In genomic region chr1:42935313-42935624, GRCh38 we compare ENCODE assay signal across 11 cellular contexts. TPM values are rescaled to one million over a fixed set of nuclear protein-coding genes. Genes with fewer than 3 reads are reported as not detected.
DNase-seq lines count a peak whose midpoint lies in the region; ATAC-seq and TF ChIP-seq lines count a peak whose summit lies in the region.
"Had no signal": no experiment of that assay in that cellular context is flagged by ENCODE, and none has a peak within 500 bp of the region (broad histone marks: within the 10 kb centered on the region; RNA-seq: fewer than 3 reads in every experiment).

No MANE protein-coding gene starts in this region.

- no peaks in the 10 kb centered on the region for H3K27me3 Mint-ChIP-seq in activated CD8-positive, alpha-beta memory T cell treated with anti-CD3 and anti-CD28 coated beads, Interleukin-2, amount 10 ng/mL, durations not matched to agents 7 days and 5 days
- H3K27me3 Mint-ChIP-seq in WTC11 (ENCODE audit: low read depth) (no peaks in the 10 kb centered on the region), immature natural killer cell (ENCODE audit: low read depth in 3 of 3) (peaks cover 18 to 43% (median 37%) of the 10 kb centered on the region in 3 donors)

- DNase-seq in activated CD8-positive, alpha-beta memory T cell treated with anti-CD3 and anti-CD28 coated beads, Interleukin-2, amount 10 ng/mL, durations not matched to agents 7 days and 5 days: no peak
- no peak for DNase-seq in activated CD8-positive, alpha-beta memory T cell treated with anti-CD3 and anti-CD28 coated beads, Interleukin-2, amount 50 U/mL, for 48 hours
- DNase-seq in WTC11 (ENCODE audit: low spot score) (no peak), immature natural killer cell (peak; percentile 50 to 57 (median 54)), suprapubic skin (ENCODE audit: low spot score in 2 of 2) (peak; percentile 61 to 79), NCI-H1105 treated with DMSO at 0.1 percent for 48 hours (lab: John Stamatoyannopoulos, UW) (no peak), LoVo (ENCODE audit: low spot score) (no peak), right cardiac atrium (no peak)
- DNase-seq: activated gamma-delta T cell, thyroid gland had no signal

- peaks cover 96% of the 10 kb centered on the region for H3K4me1 ChIP-seq in suprapubic skin
- H3K4me1 ChIP-seq in right cardiac atrium (ENCODE audit: control insufficient read depth, insufficient read depth, low read length): peaks cover 3% of the 10 kb centered on the region

- peak overlapping the region; percentile 96 for H3K27ac Mint-ChIP-seq in activated CD8-positive, alpha-beta memory T cell treated with anti-CD3 and anti-CD28 coated beads, Interleukin-2, amount 10 ng/mL, durations not matched to agents 7 days and 5 days
- H3K27ac Mint-ChIP-seq in WTC11: peak overlapping the region; percentile 95
- H3K27ac Mint-ChIP-seq in immature natural killer cell: peak overlapping the region; percentile 94 to 99 (median 98)

- POLR2A ChIA-PET in WTC11 (lab: Charles Lee): no interaction called here

- no peaks in the 10 kb centered on the region for H3K27me3 ChIP-seq in suprapubic skin
- no peaks in the 10 kb centered on the region for H3K27me3 ChIP-seq in right cardiac atrium (ENCODE audit: control insufficient read depth, insufficient read depth)
- H3K27me3 ChIP-seq: thyroid gland had no signal

- TF ChIP-seq EP300 in suprapubic skin (IDR thresholded peaks at IDR 0.05): no peak

- CTCF ChIA-PET in activated CD8-positive, alpha-beta memory T cell treated with anti-CD3 and anti-CD28 coated beads, Interleukin-2, amount 10 ng/mL, durations not matched to agents 7 days and 5 days (lab: Charles Lee): interaction anchor here (0.5 to 3.6 kb wide), 5 partner anchors 12 to 21 kb away, joined by 3 to 22 read pairs (median 5); no protein-coding TSS in a partner anchor
- CTCF ChIA-PET in WTC11 (lab: Charles Lee): interaction anchor here (1.1 to 4.8 kb wide), 2 partner anchors 11 to 138 kb away, joined by 3 to 33 read pairs; no protein-coding TSS in a partner anchor

- intact Hi-C loops in right cardiac atrium (cut with DNase I): no loop called here

- H3K27ac ChIP-seq in suprapubic skin (peak overlapping the region; percentile 83), right cardiac atrium (ENCODE audit: low read length) (no peak overlapping the region)
- H3K27ac ChIP-seq: thyroid gland had no signal

- peaks cover 64% of the 10 kb centered on the region for H3K36me3 Mint-ChIP-seq in activated CD8-positive, alpha-beta memory T cell treated with anti-CD3 and anti-CD28 coated beads, Interleukin-2, amount 10 ng/mL, durations not matched to agents 7 days and 5 days
- peaks cover 79% of the 10 kb centered on the region for H3K36me3 Mint-ChIP-seq in WTC11
- peaks cover under 1 to 21% (median 4%) of the 10 kb centered on the region in 3 donors for H3K36me3 Mint-ChIP-seq in immature natural killer cell

- 53% methylated on average over 4 of the region's 5 CpGs for WGBS in suprapubic skin
- WGBS in right cardiac atrium: 88% methylated on average over 5 of the region's 5 CpGs

- H3K4me3 ChIP-seq in suprapubic skin: no peak overlapping the region
- H3K4me3 ChIP-seq in right cardiac atrium (ENCODE audit: low read length): no peak overlapping the region
- H3K4me3 ChIP-seq: thyroid gland had no signal

- ATAC-seq in activated CD8-positive, alpha-beta memory T cell treated with anti-CD3 and anti-CD28 coated beads, Interleukin-2, amount 10 ng/mL, durations not matched to agents 7 days and 5 days: no peak
- ATAC-seq in WTC11: no peak
- no peak for ATAC-seq in right cardiac atrium
- ATAC-seq: left lobe of liver had no signal

- no peaks in the 10 kb centered on the region for H3K9me3 ChIP-seq in suprapubic skin
- H3K9me3 ChIP-seq in right cardiac atrium (ENCODE audit: control insufficient read depth, low read length): no peaks in the 10 kb centered on the region
- H3K9me3 ChIP-seq: thyroid gland had no signal

- TF ChIP-seq POLR2A in suprapubic skin (IDR thresholded peaks at IDR 0.05): no peak

- TF ChIP-seq CTCF in WTC11 (IDR thresholded peaks at IDR 0.05) (no peak), suprapubic skin (IDR thresholded peaks at IDR 0.05) (no peak)

- no peaks in the 10 kb centered on the region for H3K9me3 Mint-ChIP-seq in activated CD8-positive, alpha-beta memory T cell treated with anti-CD3 and anti-CD28 coated beads, Interleukin-2, amount 10 ng/mL, durations not matched to agents 7 days and 5 days (ENCODE audit: low read depth)
- H3K9me3 Mint-ChIP-seq in WTC11 (no peaks in the 10 kb centered on the region), immature natural killer cell (peaks cover 0 to 2% (median 0%) of the 10 kb centered on the region in 6 donors)

- H3K4me1 Mint-ChIP-seq in activated CD8-positive, alpha-beta memory T cell treated with anti-CD3 and anti-CD28 coated beads, Interleukin-2, amount 10 ng/mL, durations not matched to agents 7 days and 5 days: peaks cover 98% of the 10 kb centered on the region
- peaks cover 86% of the 10 kb centered on the region for H3K4me1 Mint-ChIP-seq in WTC11
- H3K4me1 Mint-ChIP-seq in immature natural killer cell: peaks cover 98 to 100% of the 10 kb centered on the region in 2 donors

- H3K36me3 ChIP-seq in suprapubic skin: peaks cover 8% of the 10 kb centered on the region
- H3K36me3 ChIP-seq: thyroid gland had no signal

- no peak overlapping the region for H3K4me3 Mint-ChIP-seq in activated CD8-positive, alpha-beta memory T cell treated with anti-CD3 and anti-CD28 coated beads, Interleukin-2, amount 10 ng/mL, durations not matched to agents 7 days and 5 days
- H3K4me3 Mint-ChIP-seq in WTC11 (no peak overlapping the region), immature natural killer cell (peak overlapping the region; percentile 80 to 95 (median 87))

TF ChIP-seq in WTC11, 78 proteins besides CTCF, POLR2A, EP300 and RAD21:
- no peak for TF ChIP-seq CBFB (CRISPR knock-in tag; IDR thresholded peaks at IDR 0.05; ENCODE audit: low read depth)
- TF ChIP-seq, protein P1, sequence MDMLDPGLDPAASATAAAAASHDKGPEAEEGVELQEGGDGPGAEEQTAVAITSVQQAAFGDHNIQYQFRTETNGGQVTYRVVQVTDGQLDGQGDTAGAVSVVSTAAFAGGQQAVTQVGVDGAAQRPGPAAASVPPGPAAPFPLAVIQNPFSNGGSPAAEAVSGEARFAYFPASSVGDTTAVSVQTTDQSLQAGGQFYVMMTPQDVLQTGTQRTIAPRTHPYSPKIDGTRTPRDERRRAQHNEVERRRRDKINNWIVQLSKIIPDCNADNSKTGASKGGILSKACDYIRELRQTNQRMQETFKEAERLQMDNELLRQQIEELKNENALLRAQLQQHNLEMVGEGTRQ (CRISPR knock-in tag; IDR thresholded peaks at IDR 0.05): no peak
- TF ChIP-seq ZNF423 (CRISPR knock-in tag; IDR thresholded peaks at IDR 0.05): no peak
- TF ChIP-seq SP1 (CRISPR knock-in tag; conservative IDR thresholded peaks at IDR 0.05): no peak
- no peak for TF ChIP-seq ZNF396 (CRISPR knock-in tag; IDR thresholded peaks at IDR 0.05; ENCODE audit: borderline replicate concordance)
- no peak for TF ChIP-seq ZNF121 (CRISPR knock-in tag; IDR thresholded peaks at IDR 0.05)
- TF ChIP-seq, protein P2, sequence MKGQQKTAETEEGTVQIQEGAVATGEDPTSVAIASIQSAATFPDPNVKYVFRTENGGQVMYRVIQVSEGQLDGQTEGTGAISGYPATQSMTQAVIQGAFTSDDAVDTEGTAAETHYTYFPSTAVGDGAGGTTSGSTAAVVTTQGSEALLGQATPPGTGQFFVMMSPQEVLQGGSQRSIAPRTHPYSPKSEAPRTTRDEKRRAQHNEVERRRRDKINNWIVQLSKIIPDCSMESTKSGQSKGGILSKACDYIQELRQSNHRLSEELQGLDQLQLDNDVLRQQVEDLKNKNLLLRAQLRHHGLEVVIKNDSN (CRISPR knock-in tag; IDR thresholded peaks at IDR 0.05): no peak

RNA-seq across cellular contexts. Expression of gene SLC2A1, which starts 23.4 kb away (rescaled TPM):
- total RNA-seq in activated CD8-positive, alpha-beta memory T cell treated with anti-CD3 and anti-CD28 coated beads, Interleukin-2, amount 10 ng/mL, durations not matched to agents 7 days and 5 days: 100 to 1,000 TPM; 113 to 140 TPM
- 215 to 415 TPM (median 396 TPM) in 3 replicates for total RNA-seq in WTC11 (2021)
- polyA plus RNA-seq in immature natural killer cell: 10 to 100 TPM; 39.1 to 55.0 (median 42.4) TPM
- 1,000 to 10,000 TPM in 1 of 4 donors, 100 to 1,000 TPM in 3; 466 to 1,239 (median 686) TPM for total RNA-seq in suprapubic skin
- total RNA-seq in right cardiac atrium: 10 to 100 TPM in 3 of 4 donors, 1 to 10 TPM in 1; 8.1 to 25.7 (median 15.2) TPM
- 9.1 TPM for polyA plus RNA-seq in right cardiac atrium

Comparison
In these comparisons a context has a peak if more than half of its experiments do, and no peak if none do; other contexts are left out.
1. DNase-seq: peak in immature natural killer cell (3 of 3) and suprapubic skin (2 of 2); none in activated CD8-positive, alpha-beta memory T cell treated with anti-CD3 and anti-CD28 coated beads, Interleukin-2, amount 10 ng/mL, durations not matched to agents 7 days and 5 days (single experiment), activated CD8-positive, alpha-beta memory T cell treated with anti-CD3 and anti-CD28 coated beads, Interleukin-2, amount 50 U/mL, for 48 hours (single experiment), WTC11 (single experiment), NCI-H1105 treated with DMSO at 0.1 percent for 48 hours (single experiment), LoVo (single experiment) and right cardiac atrium (0 of 3).
2. H3K4me3 Mint-ChIP-seq: peak in immature natural killer cell (5 of 5); none in activated CD8-positive, alpha-beta memory T cell treated with anti-CD3 and anti-CD28 coated beads, Interleukin-2, amount 10 ng/mL, durations not matched to agents 7 days and 5 days (single experiment) and WTC11 (single experiment).
3. Peak in every context shown above with its lines, with median percentiles within 50 percentile points of each other: H3K27ac Mint-ChIP-seq.